Comparison of ENCODE assay signal across 8 cellular contexts in the genomic region with DNA sequence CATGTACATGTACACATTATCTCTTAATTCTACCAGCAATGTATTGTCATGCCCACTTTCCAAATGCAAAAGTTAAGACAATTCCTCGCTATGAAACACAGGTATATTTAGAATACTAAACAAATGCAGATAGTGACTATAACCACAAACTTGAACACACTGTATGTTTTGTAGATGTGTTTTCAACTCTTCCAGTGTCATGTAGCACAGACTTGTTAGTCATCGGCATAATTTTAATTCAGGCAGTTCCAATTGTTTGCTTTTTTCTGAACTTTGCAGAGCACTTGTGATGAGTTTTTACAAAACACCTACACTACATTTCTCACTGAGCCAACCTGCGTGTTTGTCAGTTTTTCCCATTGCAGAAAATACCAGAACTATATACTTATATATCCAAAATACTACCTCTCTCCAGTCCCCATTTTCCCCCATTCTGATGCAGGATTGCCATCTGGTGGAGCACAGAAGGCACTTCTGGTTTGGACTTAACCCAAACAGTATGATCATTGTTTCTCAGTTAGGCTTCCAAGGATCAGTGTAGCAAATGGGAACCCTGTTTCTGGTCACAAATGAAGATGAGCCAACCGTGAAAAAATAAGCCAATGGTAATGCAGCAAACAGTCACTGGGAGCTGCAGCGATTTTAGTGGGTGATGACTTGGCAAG.
DNase-seq lines count a peak whose midpoint lies in the region.

No MANE protein-coding gene starts in this region.

- DNase-seq in NCI-H1417 (lab: John Stamatoyannopoulos, UW) (peak; percentile 34 to 76 (median 36)), NCI-H1417 treated with DMSO at 0.1 percent for 48 hours (lab: John Stamatoyannopoulos, UW) (no peak), MV-4-11 (lab: John Stamatoyannopoulos, UW) (peak; percentile 49), SW480 (ENCODE audit: low spot score) (peak; percentile 41), globus pallidus (ENCODE audit: low spot score) (peak; percentile 95), retina (peak; percentile 62), cortex of kidney (lab: John Stamatoyannopoulos, UW) (no peak)
- DNase-seq in activated CD4-positive, alpha-beta T cell treated with anti-CD3 and anti-CD28 coated beads, Interleukin-2, amount 50 U/mL, for 48 hours = no peak

Comparison
In these comparisons a context has a peak if more than half of its experiments do, and no peak if none do; other contexts are left out.
1. DNase-seq: peak in NCI-H1417 (3 of 3), MV-4-11 (single experiment), SW480 (single experiment), globus pallidus (single experiment) and retina (single experiment); none in NCI-H1417 treated with DMSO at 0.1 percent for 48 hours (single experiment), cortex of kidney (single experiment) and activated CD4-positive, alpha-beta T cell treated with anti-CD3 and anti-CD28 coated beads, Interleukin-2, amount 50 U/mL, for 48 hours (0 of 2).